8 cellular contexts compared by ENCODE assay signal in the genomic region with DNA sequence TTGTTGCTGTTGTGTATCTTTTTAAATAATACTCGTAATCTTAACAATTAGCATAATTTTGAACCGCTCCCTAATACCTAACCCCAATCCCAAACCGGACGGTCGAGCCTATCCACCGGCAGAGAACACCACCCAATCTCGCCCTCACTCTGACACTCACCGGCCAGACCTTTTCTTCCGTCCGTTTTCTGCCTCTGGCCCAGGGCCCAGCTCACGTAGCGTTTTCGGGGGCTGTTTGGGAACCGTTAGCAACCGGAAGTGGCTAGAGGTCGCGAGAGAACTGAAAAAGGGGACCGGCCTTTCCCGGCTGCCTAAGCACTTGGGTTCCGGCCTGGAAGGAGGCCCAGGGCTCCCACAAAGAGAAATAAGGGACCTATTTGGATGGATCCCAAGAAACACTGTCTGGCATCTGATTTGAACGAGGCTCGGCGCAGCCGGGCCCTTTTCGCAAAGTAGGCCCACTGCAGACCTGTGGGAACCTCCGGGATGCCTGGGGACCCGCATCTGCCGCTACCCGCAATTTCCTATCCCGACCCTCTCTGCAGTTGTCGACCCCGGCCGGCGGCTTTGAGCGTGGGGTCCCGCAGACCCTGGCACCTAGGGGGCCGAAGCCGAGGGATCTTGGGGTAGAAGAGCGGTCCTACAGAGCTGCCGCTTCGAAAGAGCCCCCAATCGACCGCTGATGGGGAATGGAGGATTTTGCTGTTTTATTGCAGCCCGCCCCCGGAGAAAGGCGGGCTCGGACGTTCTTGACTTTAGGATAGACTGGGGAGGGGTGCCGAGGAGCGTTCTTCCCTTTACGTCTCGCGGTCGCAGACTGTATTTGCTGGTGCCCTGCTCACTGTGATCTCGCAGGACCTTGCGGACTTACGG.
DNase-seq lines count a peak whose midpoint lies in the region; ATAC-seq and TF ChIP-seq lines count a peak whose summit lies in the region.

No MANE protein-coding gene starts in this region.

- ATAC-seq in GM18499 (IDR thresholded peaks at IDR 0.05; ENCODE audit: insufficient read depth, unreplicated experiment) (peak; percentile 36), HG02970 (IDR thresholded peaks at IDR 0.05; ENCODE audit: low FRiP score, unreplicated experiment) (peak; percentile 52), GM18858 (IDR thresholded peaks at IDR 0.05; ENCODE audit: unreplicated experiment) (no peak)

- DNase-seq in NCI-H2029 (lab: John Stamatoyannopoulos, UW) (peak; percentile 90), T1000 (lab: John Stamatoyannopoulos, UW) (peak; percentile 85), astrocyte of the spinal cord (ENCODE audit: low read depth, low spot score) (peak; percentile 96), hippocampal formation (lab: John Stamatoyannopoulos, UW) (peak; percentile 83 to 87), retina (peak; percentile 95)

- in situ Hi-C loops in astrocyte of the spinal cord (cut with HindIII; ENCODE audit: low sequenced_read_pairs) = no loop called here

- TF ChIP-seq CTCF in astrocyte of the spinal cord (IDR thresholded peaks at IDR 0.05; ENCODE audit: low read depth, low read length) = no peak

- H3K4me3 ChIP-seq in astrocyte of the spinal cord (ENCODE audit: low read depth, low read length) = peak overlapping the region; percentile 84
